In genomic region chr20:61954276-61955021, GRCh38 we compare ENCODE assay signal across 16 cellular contexts.
DNase-seq lines count a peak whose midpoint lies in the region; ATAC-seq and TF ChIP-seq lines count a peak whose summit lies in the region.
"Had no signal": no experiment of that assay in that cellular context is flagged by ENCODE, and none has a peak within 500 bp of the region (broad histone marks: within the 10 kb centered on the region; RNA-seq: fewer than 3 reads in every experiment).

No MANE protein-coding gene starts in this region.

- peak; percentile 25 for DNase-seq in activated CD8-positive, alpha-beta memory T cell treated with anti-CD3 and anti-CD28 coated beads, Interleukin-2, amount 50 U/mL, for 48 hours
- no peak for DNase-seq in activated CD8-positive, alpha-beta memory T cell treated with anti-CD3 and anti-CD28 coated beads, Interleukin-2, amount 10 ng/mL, durations not matched to agents 7 days and 5 days
- DNase-seq in NCI-H2081 (lab: John Stamatoyannopoulos, UW) (peak; percentile 87 to 88), adrenal gland (peak in 4 of 7 donors; percentile 5 to 46 (median 12)), sigmoid colon (peak; percentile 52), HuH-7 (ENCODE audit: low spot score) (no peak)
- no peak for DNase-seq in stimulated activated naive CD4-positive, alpha-beta T cell treated with Interleukin-2 at 50 U/mL for 16 hours (lab: John Stamatoyannopoulos, UW)
- DNase-seq: activated CD4-positive, alpha-beta T cell treated with anti-CD3 and anti-CD28 coated beads, Interleukin-2, amount 50 U/mL, for 1 hour; CD4-positive, alpha-beta memory T cell; hypothalamus; KBM-7; naive thymus-derived CD4-positive, alpha-beta T cell; NCI-H1694; SJCRH30 had no signal

- 58 to 62% (median 61%) methylated on average over 16 of the region's 16 CpGs for WGBS in adrenal gland, 4 donors
- WGBS in sigmoid colon, 2 donors, result 57 to 77% methylated on average over 16 of the region's 16 CpGs

- H3K9me3 Mint-ChIP-seq in activated CD8-positive, alpha-beta memory T cell treated with anti-CD3 and anti-CD28 coated beads, Interleukin-2, amount 10 ng/mL, durations not matched to agents 7 days and 5 days (ENCODE audit: low read depth), result no peaks in the 10 kb centered on the region
- H3K9me3 Mint-ChIP-seq: activated T-helper 17 cell treated with anti-CD3 and anti-CD28 coated beads, Interleukin-2, amount 50 U/mL, for 72 hours; naive thymus-derived CD4-positive, alpha-beta T cell had no signal

- H3K4me3 ChIP-seq in adrenal gland (no peak overlapping the region), sigmoid colon (no peak overlapping the region)
- H3K4me3 ChIP-seq: SJCRH30 had no signal

- H3K27me3 Mint-ChIP-seq in activated CD8-positive, alpha-beta memory T cell treated with anti-CD3 and anti-CD28 coated beads, Interleukin-2, amount 10 ng/mL, durations not matched to agents 7 days and 5 days, result peaks cover 17% of the 10 kb centered on the region

- H3K27ac ChIP-seq in adrenal gland (no peak overlapping the region), sigmoid colon (no peak overlapping the region)
- H3K27ac ChIP-seq: SJCRH30 had no signal

- H3K27me3 ChIP-seq in adrenal gland (no peaks in the 10 kb centered on the region), sigmoid colon (peaks cover 5 to 12% (median 10%) of the 10 kb centered on the region in 3 donors)
- H3K27me3 ChIP-seq: SJCRH30 had no signal

- intact Hi-C loops in adrenal gland (cut with DNase I) (no loop called here), sigmoid colon (cut with DNase I) (no loop called here)

- H3K4me1 ChIP-seq in adrenal gland (replicated peaks in 1 of 2), result peaks cover 4 to 11% of the 10 kb centered on the region in 2 donors
- H3K4me1 ChIP-seq in sigmoid colon, result no peaks in the 10 kb centered on the region
- H3K4me1 ChIP-seq: SJCRH30 had no signal

- TF ChIP-seq EP300 in sigmoid colon (IDR thresholded peaks at IDR 0.05), result no peak

- no peak for TF ChIP-seq POLR2A in adrenal gland (IDR thresholded peaks at IDR 0.05)
- no peak for TF ChIP-seq POLR2A in sigmoid colon (IDR thresholded peaks at IDR 0.05)

- H3K36me3 ChIP-seq in adrenal gland (replicated peaks in 1 of 2) (no peaks in the 10 kb centered on the region), sigmoid colon (no peaks in the 10 kb centered on the region)
- H3K36me3 ChIP-seq: SJCRH30 had no signal

- H3K36me3 Mint-ChIP-seq in activated CD8-positive, alpha-beta memory T cell treated with anti-CD3 and anti-CD28 coated beads, Interleukin-2, amount 10 ng/mL, durations not matched to agents 7 days and 5 days, result no peaks in the 10 kb centered on the region
- H3K36me3 Mint-ChIP-seq: CD4-positive, alpha-beta memory T cell had no signal

- CTCF ChIA-PET in activated CD8-positive, alpha-beta memory T cell treated with anti-CD3 and anti-CD28 coated beads, Interleukin-2, amount 10 ng/mL, durations not matched to agents 7 days and 5 days (lab: Charles Lee), result no interaction called here

- no peak overlapping the region for H3K4me3 Mint-ChIP-seq in activated CD8-positive, alpha-beta memory T cell treated with anti-CD3 and anti-CD28 coated beads, Interleukin-2, amount 10 ng/mL, durations not matched to agents 7 days and 5 days
- H3K4me3 Mint-ChIP-seq: activated T-helper 17 cell treated with anti-CD3 and anti-CD28 coated beads, Interleukin-2, amount 50 U/mL, for 72 hours; CD4-positive, alpha-beta memory T cell; naive thymus-derived CD4-positive, alpha-beta T cell had no signal

- no peak overlapping the region for H3K27ac Mint-ChIP-seq in activated CD8-positive, alpha-beta memory T cell treated with anti-CD3 and anti-CD28 coated beads, Interleukin-2, amount 10 ng/mL, durations not matched to agents 7 days and 5 days
- H3K27ac Mint-ChIP-seq: activated T-helper 17 cell treated with anti-CD3 and anti-CD28 coated beads, Interleukin-2, amount 50 U/mL, for 72 hours; CD4-positive, alpha-beta memory T cell; naive thymus-derived CD4-positive, alpha-beta T cell had no signal

- ATAC-seq in activated CD8-positive, alpha-beta memory T cell treated with anti-CD3 and anti-CD28 coated beads, Interleukin-2, amount 10 ng/mL, durations not matched to agents 7 days and 5 days, result no peak
- no peak for ATAC-seq in GM18861 (IDR thresholded peaks at IDR 0.05; ENCODE audit: unreplicated experiment)
- ATAC-seq: activated T-helper 17 cell treated with anti-CD3 and anti-CD28 coated beads, Interleukin-2, amount 50 U/mL, for 72 hours; naive thymus-derived CD4-positive, alpha-beta T cell had no signal

- H3K4me1 Mint-ChIP-seq in activated CD8-positive, alpha-beta memory T cell treated with anti-CD3 and anti-CD28 coated beads, Interleukin-2, amount 10 ng/mL, durations not matched to agents 7 days and 5 days, result no peaks in the 10 kb centered on the region
- H3K4me1 Mint-ChIP-seq: activated T-helper 17 cell treated with anti-CD3 and anti-CD28 coated beads, Interleukin-2, amount 50 U/mL, for 72 hours; CD4-positive, alpha-beta memory T cell had no signal

- H3K9me3 ChIP-seq in adrenal gland (replicated peaks in 1 of 3), result no peaks in the 10 kb centered on the region
- H3K9me3 ChIP-seq in sigmoid colon, result no peaks in the 10 kb centered on the region
- H3K9me3 ChIP-seq: SJCRH30 had no signal

- TF ChIP-seq CTCF in adrenal gland (IDR thresholded peaks at IDR 0.05) (no peak), sigmoid colon (IDR thresholded peaks at IDR 0.05) (no peak)

Comparison
In these comparisons a context has a peak if more than half of its experiments do, and no peak if none do; other contexts are left out.
1. DNase-seq: peak in activated CD8-positive, alpha-beta memory T cell treated with anti-CD3 and anti-CD28 coated beads, Interleukin-2, amount 50 U/mL, for 48 hours (single experiment), NCI-H2081 (2 of 2), adrenal gland (4 of 7) and sigmoid colon (single experiment); none in activated CD8-positive, alpha-beta memory T cell treated with anti-CD3 and anti-CD28 coated beads, Interleukin-2, amount 10 ng/mL, durations not matched to agents 7 days and 5 days (single experiment), stimulated activated naive CD4-positive, alpha-beta T cell treated with Interleukin-2 at 50 U/mL for 16 hours (single experiment) and HuH-7 (single experiment).